Comparison of ENCODE assay signal across 8 cellular contexts in the genomic region with DNA sequence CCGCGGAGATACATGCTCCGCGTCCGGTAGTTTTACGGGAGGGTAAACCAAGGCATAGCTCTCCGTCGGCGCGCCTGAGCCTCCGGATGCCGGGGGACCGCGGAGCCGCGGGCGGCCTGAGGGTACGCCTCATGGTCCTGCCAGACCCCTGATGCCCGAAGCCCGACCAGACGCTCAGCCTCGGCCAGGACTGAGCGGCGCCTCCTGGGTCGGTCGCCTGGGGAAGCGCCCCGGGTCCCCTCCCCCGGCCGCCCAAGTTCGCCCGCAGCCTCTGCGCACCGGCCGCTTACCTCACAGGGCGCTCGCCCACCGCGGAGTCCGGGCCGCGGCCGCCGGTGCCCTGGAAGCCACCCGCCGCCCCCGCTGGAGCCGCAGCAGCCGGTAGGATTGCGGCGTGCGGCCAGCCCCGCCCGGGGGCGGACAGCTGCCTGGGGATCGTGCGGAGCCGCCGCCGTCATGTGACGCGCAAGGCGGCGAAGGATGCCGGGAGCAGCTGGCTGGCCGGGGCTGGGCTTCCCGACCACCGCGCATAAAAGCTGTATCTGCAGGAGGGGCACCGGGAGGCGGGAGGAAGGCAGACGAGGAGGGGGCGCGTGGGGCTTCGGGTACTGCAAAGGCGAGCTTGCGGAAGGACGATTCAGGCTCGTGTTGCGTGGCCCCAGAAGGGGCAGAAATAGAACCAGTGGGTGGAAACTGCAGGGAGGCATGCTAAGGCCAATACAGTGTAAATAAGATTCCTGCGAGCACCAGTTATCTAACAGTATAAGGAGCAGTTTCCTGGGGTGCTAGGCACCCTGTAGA. TPM values are rescaled to one million over a fixed set of nuclear protein-coding genes. Genes with fewer than 3 reads are reported as not detected.
A peak's percentile ranks its signal among the peaks of the same experiment; 100 is the strongest.
DNase-seq lines count a peak whose midpoint lies in the region; ATAC-seq, FAIRE-seq and TF ChIP-seq lines count a peak whose summit lies in the region.

A gene with protein sequence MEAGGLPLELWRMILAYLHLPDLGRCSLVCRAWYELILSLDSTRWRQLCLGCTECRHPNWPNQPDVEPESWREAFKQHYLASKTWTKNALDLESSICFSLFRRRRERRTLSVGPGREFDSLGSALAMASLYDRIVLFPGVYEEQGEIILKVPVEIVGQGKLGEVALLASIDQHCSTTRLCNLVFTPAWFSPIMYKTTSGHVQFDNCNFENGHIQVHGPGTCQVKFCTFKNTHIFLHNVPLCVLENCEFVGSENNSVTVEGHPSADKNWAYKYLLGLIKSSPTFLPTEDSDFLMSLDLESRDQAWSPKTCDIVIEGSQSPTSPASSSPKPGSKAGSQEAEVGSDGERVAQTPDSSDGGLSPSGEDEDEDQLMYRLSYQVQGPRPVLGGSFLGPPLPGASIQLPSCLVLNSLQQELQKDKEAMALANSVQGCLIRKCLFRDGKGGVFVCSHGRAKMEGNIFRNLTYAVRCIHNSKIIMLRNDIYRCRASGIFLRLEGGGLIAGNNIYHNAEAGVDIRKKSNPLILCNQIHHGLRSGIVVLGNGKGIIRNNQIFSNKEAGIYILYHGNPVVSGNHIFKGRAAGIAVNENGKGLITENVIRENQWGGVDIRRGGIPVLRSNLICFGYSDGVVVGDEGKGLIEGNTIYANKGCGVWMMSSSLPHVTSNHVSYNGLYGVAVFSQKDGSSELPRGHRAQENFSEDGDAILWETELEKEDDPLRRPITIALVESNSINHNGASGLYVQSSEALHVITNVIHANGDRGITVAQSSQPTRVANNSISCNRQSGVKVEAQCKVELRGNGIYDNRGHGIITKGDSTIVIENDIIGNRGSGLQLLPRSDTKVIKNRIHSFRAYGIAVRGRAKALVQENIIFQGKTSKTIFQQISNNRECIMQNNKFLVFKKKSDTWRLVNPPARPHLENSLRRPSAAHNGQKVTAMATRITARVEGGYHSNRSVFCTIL (minus strand): TSS at position 460 of the 801 bp plus-strand sequence. CDS start 34,612 bp downstream, outside the sequence.

- no peak for FAIRE-seq in astrocyte (lab: Jason Lieb, UNC)

- CTCF ChIA-PET in SK-N-SH (lab: Yijun Ruan, JAX), result interaction anchor here (0.7 to 1.8 kb wide), 4 partner anchors 10 to 328 kb away, joined by 3 to 5 read pairs (median 4); a partner anchor contains a TSS

- H3K4me3 ChIP-seq in SK-N-SH (ENCODE audit: low read depth in 2 of 2, low read length in 1 of 2), result peak within 1 kb of the TSS; percentile 72 to 83
- peak within 1 kb of the TSS; percentile 79 for H3K4me3 ChIP-seq in astrocyte (ENCODE audit: insufficient read depth, low read depth, low read length)
- peak within 1 kb of the TSS; percentile 88 to 96 for H3K4me3 ChIP-seq in right atrium auricular region

- H3K4me1 ChIP-seq in SK-N-SH (ENCODE audit: control insufficient read depth in 1 of 2, insufficient read depth in 2 of 2, low read depth in 1 of 2, low read length in 1 of 2) (peaks cover 12 to 15% of the 10 kb centered on the region in 2 experiments; a peak in 3 of 4 replicates), astrocyte (ENCODE audit: insufficient read depth, low read length) (peaks cover 18% of the 10 kb centered on the region), right atrium auricular region (peaks cover 0 to 17% of the 10 kb centered on the region in 2 donors)

- H3K27ac ChIP-seq in SK-N-SH (ENCODE audit: low read depth in 2 of 2, low read length in 1 of 2) (peak within 1 kb of the TSS; percentile 28 to 87; a peak in 3 of 4 replicates), astrocyte (ENCODE audit: low read depth, low read length) (peak within 1 kb of the TSS; percentile 52), right atrium auricular region (peak within 1 kb of the TSS; percentile 88 to 90)

- no peaks in the 10 kb centered on the region for H3K36me3 Mint-ChIP-seq in astrocyte (ENCODE audit: low read depth, unreplicated experiment)

- DNase-seq in DMS153 treated with DMSO at 0.1 percent for 48 hours (lab: John Stamatoyannopoulos, UW; ENCODE audit: unreplicated experiment) (peak; percentile 32), HuH-7 (ENCODE audit: low spot score) (peak; percentile 91), SK-N-SH (peak; percentile 91), astrocyte (ENCODE audit: low read depth) (peak; percentile 65), right atrium auricular region (ENCODE audit: low spot score) (peak; percentile 61), posterior cingulate gyrus (peak; percentile 61 to 96 (median 76))

- H3K4me1 Mint-ChIP-seq in astrocyte (ENCODE audit: low read depth, unreplicated experiment), result peaks cover 22% of the 10 kb centered on the region

- WGBS in SK-N-SH (ENCODE audit: low lambda C conversion rate), result 4% methylated on average over 33 of the region's 81 CpGs

- H4K20me1 ChIP-seq in SK-N-SH (ENCODE audit: insufficient read depth) (no peaks in the 10 kb centered on the region), astrocyte (ENCODE audit: insufficient read depth, low read length) (peaks cover 24% of the 10 kb centered on the region)

- peak within 1 kb of the TSS; percentile 98 for H3K4me2 ChIP-seq in SK-N-SH
- H3K4me2 ChIP-seq in astrocyte (ENCODE audit: low read length), result peak within 1 kb of the TSS; percentile 97

- H3K27me3 ChIP-seq in SK-N-SH (ENCODE audit: insufficient read depth) (no peaks in the 10 kb centered on the region), astrocyte (ENCODE audit: insufficient read depth, low read length) (no peaks in the 10 kb centered on the region), right atrium auricular region (no peaks in the 10 kb centered on the region)

- POLR2A ChIA-PET in SK-N-SH (lab: Yijun Ruan, JAX), result interaction anchor here (0.9 to 4.0 kb wide), 7 partner anchors 14 to 173 kb away, joined by 3 to 20 read pairs (median 4); a partner anchor contains a TSS

- H3K9ac ChIP-seq in SK-N-SH (peak within 1 kb of the TSS; percentile 66), astrocyte (ENCODE audit: low read length) (peak within 1 kb of the TSS; percentile 88)

- ATAC-seq in GM21515 (IDR thresholded peaks at IDR 0.05; ENCODE audit: unreplicated experiment), result peak; percentile 73
- no peak for ATAC-seq in GM18870 (IDR thresholded peaks at IDR 0.05; ENCODE audit: unreplicated experiment)

- no peaks in the 10 kb centered on the region for H3K9me3 Mint-ChIP-seq in astrocyte (ENCODE audit: unreplicated experiment)

- intact Hi-C loops in posterior cingulate gyrus (cut with DNase I), result loop anchor here (2.0 to 10.0 kb wide), 2 partner anchors 17 to 91 kb away; a partner anchor contains a TSS

- H3K36me3 ChIP-seq in SK-N-SH (replicated peaks in 1 of 2; ENCODE audit: control insufficient read depth in 1 of 2, insufficient read depth in 2 of 2, low read length in 1 of 2) (peaks cover 11 to 14% of the 10 kb centered on the region in 2 experiments), astrocyte (ENCODE audit: insufficient read depth, low read length) (peaks cover 3% of the 10 kb centered on the region), right atrium auricular region (no peaks in the 10 kb centered on the region)

- TF ChIP-seq CTCF in SK-N-SH (IDR thresholded peaks at IDR 0.05) (no peak), astrocyte (IDR thresholded peaks at IDR 0.05; ENCODE audit: insufficient read depth, low read depth, low read length) (no peak), right atrium auricular region (IDR thresholded peaks at IDR 0.05) (no peak)

- H3K27me3 Mint-ChIP-seq in astrocyte (ENCODE audit: low read depth, unreplicated experiment), result no peaks in the 10 kb centered on the region

- H2AFZ ChIP-seq in SK-N-SH (ENCODE audit: low read depth) (peak within 1 kb of the TSS; percentile 71; the same call in 1 of the 2 replicates), astrocyte (ENCODE audit: low read depth, low read length) (peak within 1 kb of the TSS; percentile 94)

- H3K27ac Mint-ChIP-seq in astrocyte (ENCODE audit: unreplicated experiment), result peak within 1 kb of the TSS; percentile 96

- H3K9me2 ChIP-seq in SK-N-SH, result no peaks in the 10 kb centered on the region

- H3K9me3 ChIP-seq in SK-N-SH, result no peaks in the 10 kb centered on the region
- H3K9me3 ChIP-seq in astrocyte (ENCODE audit: insufficient read depth, low read depth, low read length), result no peaks in the 10 kb centered on the region
- no peaks in the 10 kb centered on the region for H3K9me3 ChIP-seq in right atrium auricular region

- no peak for TF ChIP-seq RAD21 in SK-N-SH (IDR thresholded peaks at IDR 0.05; ENCODE audit: low read length)

- TF ChIP-seq EP300 in SK-N-SH (IDR thresholded peaks at IDR 0.05; ENCODE audit: borderline replicate concordance in 1 of 2, low read depth in 1 of 2, low read length in 1 of 2), result no peak

- H3K4me3 Mint-ChIP-seq in astrocyte (ENCODE audit: unreplicated experiment), result peak within 1 kb of the TSS; percentile 90

- H3K79me2 ChIP-seq in SK-N-SH (ENCODE audit: insufficient read depth), result peaks cover 23% of the 10 kb centered on the region
- peaks cover 36% of the 10 kb centered on the region for H3K79me2 ChIP-seq in astrocyte (ENCODE audit: insufficient read depth, low read length)

- peaks cover 14% of the 10 kb centered on the region for H3F3A ChIP-seq in SK-N-SH (replicated peaks; ENCODE audit: insufficient read depth)

TF ChIP-seq in SK-N-SH, 30 proteins besides CTCF, POLR2A, EP300 and RAD21 (continues in another document):
- 0 out of 2 replicates have a peak, but pooled peaks have one; percentile 16 for TF ChIP-seq POLR2AphosphoS5 (IDR thresholded peaks at IDR 0.05; ENCODE audit: low read depth, low read length)
- no peak for TF ChIP-seq NRF1 (IDR thresholded peaks at IDR 0.05; ENCODE audit: low read depth, low read length)
- no peak for TF ChIP-seq YY1 (IDR thresholded peaks at IDR 0.05; ENCODE audit: low read depth)
- TF ChIP-seq, protein P1, sequence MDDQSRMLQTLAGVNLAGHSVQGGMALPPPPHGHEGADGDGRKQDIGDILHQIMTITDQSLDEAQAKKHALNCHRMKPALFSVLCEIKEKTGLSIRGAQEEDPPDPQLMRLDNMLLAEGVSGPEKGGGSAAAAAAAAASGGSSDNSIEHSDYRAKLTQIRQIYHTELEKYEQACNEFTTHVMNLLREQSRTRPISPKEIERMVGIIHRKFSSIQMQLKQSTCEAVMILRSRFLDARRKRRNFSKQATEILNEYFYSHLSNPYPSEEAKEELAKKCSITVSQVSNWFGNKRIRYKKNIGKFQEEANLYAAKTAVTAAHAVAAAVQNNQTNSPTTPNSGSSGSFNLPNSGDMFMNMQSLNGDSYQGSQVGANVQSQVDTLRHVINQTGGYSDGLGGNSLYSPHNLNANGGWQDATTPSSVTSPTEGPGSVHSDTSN (IDR thresholded peaks at IDR 0.05), result 0 out of 2 replicates have a peak, but pooled peaks have one; percentile 3
- TF ChIP-seq RCOR1 (IDR thresholded peaks at IDR 0.05; ENCODE audit: low read length), result no peak
- TF ChIP-seq, protein P2, sequence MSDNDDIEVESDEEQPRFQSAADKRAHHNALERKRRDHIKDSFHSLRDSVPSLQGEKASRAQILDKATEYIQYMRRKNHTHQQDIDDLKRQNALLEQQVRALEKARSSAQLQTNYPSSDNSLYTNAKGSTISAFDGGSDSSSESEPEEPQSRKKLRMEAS (IDR thresholded peaks at IDR 0.05; ENCODE audit: low read depth), result peak; percentile 75
- TF ChIP-seq MXI1 (IDR thresholded peaks at IDR 0.05; ENCODE audit: low read depth, low read length), result peak; percentile 86; the same call in 1 of the 2 replicates

RNA-seq across cellular contexts. Expression of the gene that starts here (rescaled TPM):
- polyA plus RNA-seq in SK-N-SH (2012; rRNA removed), result 10.1 and 12.8 TPM in 2 replicates
- 5.0 and 7.8 TPM in 2 replicates for polyA plus RNA-seq in SK-N-SH (2012; cell fraction: cytosol; rRNA removed)
- 26.3 and 29.4 TPM in 2 replicates for polyA plus RNA-seq in SK-N-SH (2012; cell fraction: nucleus; rRNA removed)
- total RNA-seq in astrocyte (11.7 and 12.7 TPM in 2 replicates), right atrium auricular region (1 to 10 TPM; 5.5 to 5.7 TPM)

Comparison
In these comparisons a context has a peak if more than half of its experiments do, and no peak if none do; other contexts are left out.
1. DNase-seq: peak in every context shown above with its lines; median percentile 91 in HuH-7; 91 in SK-N-SH; 76 in posterior cingulate gyrus; 65 in astrocyte; 61 in right atrium auricular region; 32 in DMS153 treated with DMSO at 0.1 percent for 48 hours.